Comparison of ENCODE assay signal across 19 cellular contexts in genomic region chr6:151549790-151550189, GRCh38. TPM values are rescaled to one million over a fixed set of nuclear protein-coding genes. Genes with fewer than 3 reads are reported as not detected.
A peak's percentile ranks its signal among the peaks of the same experiment; 100 is the strongest.
DNase-seq lines count a peak whose midpoint lies in the region; ATAC-seq, FAIRE-seq and TF ChIP-seq lines count a peak whose summit lies in the region.
"Had no signal": no experiment of that assay in that cellular context is flagged by ENCODE, and none has a peak within 500 bp of the region (broad histone marks: within the 10 kb centered on the region; RNA-seq: fewer than 3 reads in every experiment).

No MANE protein-coding gene starts in this region.

- H3K4me2 ChIP-seq in KMS-11: peak overlapping the region; percentile 8; the same call in 1 of the 2 replicates

- TF ChIP-seq POLR2A in right lobe of liver (IDR thresholded peaks at IDR 0.05): no peak

- TF ChIP-seq CTCF in KMS-11 (conservative IDR thresholded peaks at IDR 0.05; ENCODE audit: low read depth, low read length) (no peak), VCaP (conservative IDR thresholded peaks at IDR 0.05) (no peak), right lobe of liver (IDR thresholded peaks at IDR 0.05) (no peak)

- H3K4me3 ChIP-seq in KMS-11 (IDR thresholded peaks at IDR 0.05; ENCODE audit: insufficient read depth, low read depth, low read length) (no peak overlapping the region), right lobe of liver (no peak overlapping the region)

- CTCF ChIA-PET in activated CD8-positive, alpha-beta memory T cell treated with anti-CD3 and anti-CD28 coated beads, Interleukin-2, amount 10 ng/mL, durations not matched to agents 7 days and 5 days (lab: Charles Lee): no interaction called here

- H3K9me3 ChIP-seq in right lobe of liver: no peaks in the 10 kb centered on the region
- H3K9me3 ChIP-seq: Caco-2 had no signal

- no peak overlapping the region for H2AFZ ChIP-seq in KMS-11 (ENCODE audit: low read depth)

- H3K36me3 ChIP-seq in KMS-11 (ENCODE audit: insufficient read depth) (no peaks in the 10 kb centered on the region), right lobe of liver (no peaks in the 10 kb centered on the region)

- H3K4me1 Mint-ChIP-seq in activated CD8-positive, alpha-beta memory T cell treated with anti-CD3 and anti-CD28 coated beads, Interleukin-2, amount 10 ng/mL, durations not matched to agents 7 days and 5 days: peaks cover 7% of the 10 kb centered on the region
- H3K4me1 Mint-ChIP-seq: CD4-positive, CD25-positive, alpha-beta regulatory T cell had no signal

- 20% methylated on average over 1 of the region's 1 CpG for WGBS in right lobe of liver (ENCODE audit: insufficient coverage, low coverage, low lambda C conversion rate, missing lambda C conversion rate)

- no peaks in the 10 kb centered on the region for H3K9me3 Mint-ChIP-seq in activated CD8-positive, alpha-beta memory T cell treated with anti-CD3 and anti-CD28 coated beads, Interleukin-2, amount 10 ng/mL, durations not matched to agents 7 days and 5 days (ENCODE audit: low read depth)

- FAIRE-seq in A204.1 (lab: Jason Lieb, UNC): peak; percentile 6
- FAIRE-seq: G401.6, GM12892, H54 had no signal

- no peak overlapping the region for H3K27ac Mint-ChIP-seq in activated CD8-positive, alpha-beta memory T cell treated with anti-CD3 and anti-CD28 coated beads, Interleukin-2, amount 10 ng/mL, durations not matched to agents 7 days and 5 days
- H3K27ac Mint-ChIP-seq: CD4-positive, CD25-positive, alpha-beta regulatory T cell; CD8-positive, alpha-beta T cell had no signal

- peak; percentile 69 to 85 (median 79) for ATAC-seq in right lobe of liver
- no peak for ATAC-seq in activated CD8-positive, alpha-beta memory T cell treated with anti-CD3 and anti-CD28 coated beads, Interleukin-2, amount 10 ng/mL, durations not matched to agents 7 days and 5 days
- ATAC-seq: CD8-positive, alpha-beta T cell had no signal

- H3K27ac ChIP-seq in KMS-11 (no peak overlapping the region), VCaP (peak overlapping the region; percentile 16; the same call in 1 of the 2 replicates), right lobe of liver (peak overlapping the region in 1 of 3 donors; percentile 6)

- no peaks in the 10 kb centered on the region for H4K20me1 ChIP-seq in KMS-11 (ENCODE audit: insufficient read depth)

- no peaks in the 10 kb centered on the region for H3K27me3 ChIP-seq in KMS-11 (ENCODE audit: insufficient read depth, low read depth)
- no peaks in the 10 kb centered on the region for H3K27me3 ChIP-seq in right lobe of liver

- intact Hi-C loops in right lobe of liver (cut with DNase I): no loop called here

- H3K36me3 Mint-ChIP-seq in activated CD8-positive, alpha-beta memory T cell treated with anti-CD3 and anti-CD28 coated beads, Interleukin-2, amount 10 ng/mL, durations not matched to agents 7 days and 5 days: no peaks in the 10 kb centered on the region
- H3K36me3 Mint-ChIP-seq: CD8-positive, alpha-beta T cell had no signal

- no peak overlapping the region for H3K9ac ChIP-seq in KMS-11

- no peak overlapping the region for H3K4me3 Mint-ChIP-seq in activated CD8-positive, alpha-beta memory T cell treated with anti-CD3 and anti-CD28 coated beads, Interleukin-2, amount 10 ng/mL, durations not matched to agents 7 days and 5 days
- H3K4me3 Mint-ChIP-seq: CD4-positive, CD25-positive, alpha-beta regulatory T cell; CD8-positive, alpha-beta T cell had no signal

- no peaks in the 10 kb centered on the region for H3K79me2 ChIP-seq in KMS-11 (ENCODE audit: insufficient read depth, low read depth)

- H3K4me1 ChIP-seq in KMS-11 (ENCODE audit: low read depth, poor library complexity, severe bottlenecking) (peaks cover 53% of the 10 kb centered on the region), right lobe of liver (peaks cover 0 to 14% (median 6%) of the 10 kb centered on the region in 4 donors)
- H3K4me1 ChIP-seq: Caco-2 had no signal

- no peak for DNase-seq in right lobe of liver
- DNase-seq in cerebellar cortex (ENCODE audit: low spot score): no peak
- DNase-seq in activated CD8-positive, alpha-beta memory T cell treated with anti-CD3 and anti-CD28 coated beads, Interleukin-2, amount 10 ng/mL, durations not matched to agents 7 days and 5 days: no peak
- no peak for DNase-seq in activated CD4-positive, alpha-beta T cell treated with anti-CD3 and anti-CD28 coated beads for 48 hours
- DNase-seq: 8988T; C1 segment of cervical spinal cord; Caco-2; CD4-positive, CD25-positive, alpha-beta regulatory T cell; CD8-positive, alpha-beta T cell; DMS153; DND-41; GOT3; HCEC 1CT had no signal

- no peaks in the 10 kb centered on the region for H3K27me3 Mint-ChIP-seq in activated CD8-positive, alpha-beta memory T cell treated with anti-CD3 and anti-CD28 coated beads, Interleukin-2, amount 10 ng/mL, durations not matched to agents 7 days and 5 days
- H3K27me3 Mint-ChIP-seq: CD4-positive, CD25-positive, alpha-beta regulatory T cell had no signal

RNA-seq across cellular contexts. Expression of gene CCDC170, which starts 56.0 kb away (rescaled TPM):
- under 1 TPM; 0.31 to 0.93 (median 0.55) TPM for total RNA-seq in right lobe of liver
- total RNA-seq in activated CD8-positive, alpha-beta memory T cell treated with anti-CD3 and anti-CD28 coated beads, Interleukin-2, amount 10 ng/mL, durations not matched to agents 7 days and 5 days: not detected
- total RNA-seq: CD4-positive, CD25-positive, alpha-beta regulatory T cell; CD8-positive, alpha-beta T cell had no signal
